Comparison of ENCODE assay signal across 12 cellular contexts in the genomic region with DNA sequence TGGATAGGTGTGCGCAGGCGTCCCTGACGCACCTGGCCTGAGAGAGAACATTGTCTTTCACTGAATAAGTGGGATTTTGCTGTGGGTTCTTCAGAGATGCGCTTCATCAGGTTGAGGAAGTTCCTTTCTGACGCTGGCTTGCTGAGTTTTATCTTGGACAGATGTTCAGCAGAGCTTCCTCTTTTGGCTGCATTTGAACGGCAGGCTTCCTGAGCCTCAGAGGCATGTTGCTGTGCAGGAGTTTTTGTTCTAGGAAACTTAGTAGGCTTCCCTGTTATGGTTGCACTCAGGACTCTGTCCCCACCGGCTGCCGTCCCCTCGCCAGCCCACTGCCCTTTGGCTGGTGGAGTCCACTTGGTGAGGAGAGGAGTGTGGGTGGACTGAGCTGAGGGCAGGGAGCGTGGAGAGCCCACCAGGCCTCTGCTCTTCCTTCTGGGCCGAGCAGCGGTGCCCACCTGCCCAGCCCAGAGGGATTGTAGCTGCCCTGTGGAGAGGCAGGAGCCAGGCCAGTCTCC. TPM values are rescaled to one million over a fixed set of nuclear protein-coding genes. Genes with fewer than 3 reads are reported as not detected.
DNase-seq lines count a peak whose midpoint lies in the region; ATAC-seq and TF ChIP-seq lines count a peak whose summit lies in the region.
"Had no signal": no experiment of that assay in that cellular context is flagged by ENCODE, and none has a peak within 500 bp of the region (broad histone marks: within the 10 kb centered on the region; RNA-seq: fewer than 3 reads in every experiment).

No MANE protein-coding gene starts in this region.

- DNase-seq in GM12865 (ENCODE audit: low read depth), result peak; percentile 66
- DNase-seq in NOMO-1 treated with dmso at 0.1 percent for 144 hours (lab: John Stamatoyannopoulos, UW; ENCODE audit: unreplicated experiment), result peak; percentile 82
- DNase-seq in sigmoid colon, result no peak
- no peak for DNase-seq in caudate nucleus (lab: John Stamatoyannopoulos, UW)
- DNase-seq in NCI-H526 (lab: John Stamatoyannopoulos, UW), result no peak
- no peak for DNase-seq in SK-N-SH
- DNase-seq: DMS153; PC-3; stimulated activated CD4-positive, alpha-beta T cell treated with anti-CD3 and anti-CD28 coated beads, Interleukin-2, amount 100 ng/mL, for 24 hours; tibial artery had no signal

- no peaks in the 10 kb centered on the region for H3K9me2 ChIP-seq in SK-N-SH

- no peak for TF ChIP-seq RAD21 in SK-N-SH (IDR thresholded peaks at IDR 0.05; ENCODE audit: low read length)

- intact Hi-C loops in sigmoid colon (cut with DNase I), result no loop called here

- ATAC-seq in gastroesophageal sphincter, result peak; percentile 62
- no peak for ATAC-seq in HG02623 (IDR thresholded peaks at IDR 0.05; ENCODE audit: unreplicated experiment)
- ATAC-seq: PC-3 had no signal

- 41 to 47% methylated on average over 2 to 3 of the region's 12 CpGs for WGBS in gastroesophageal sphincter (ENCODE audit: low coverage in 1 of 2), 2 donors
- WGBS in sigmoid colon, 2 donors, result 57 to 79% methylated on average over 12 of the region's 12 CpGs
- 91% methylated on average over 11 of the region's 12 CpGs for WGBS in SK-N-SH (ENCODE audit: low lambda C conversion rate)

- H3K4me3 ChIP-seq in GM12865 (ENCODE audit: low read depth, low read length) (no peak overlapping the region), gastroesophageal sphincter (no peak overlapping the region), sigmoid colon (no peak overlapping the region), SK-N-SH (ENCODE audit: low read depth in 2 of 2, low read length in 1 of 2) (no peak overlapping the region)
- H3K4me3 ChIP-seq: tibial artery had no signal

- no peak overlapping the region for H3K9ac ChIP-seq in SK-N-SH

- H3K9me3 ChIP-seq in gastroesophageal sphincter (no peaks in the 10 kb centered on the region), sigmoid colon (no peaks in the 10 kb centered on the region), SK-N-SH (no peaks in the 10 kb centered on the region)
- H3K9me3 ChIP-seq: tibial artery had no signal

- TF ChIP-seq POLR2A in gastroesophageal sphincter (IDR thresholded peaks at IDR 0.05), result no peak
- no peak for TF ChIP-seq POLR2A in sigmoid colon (IDR thresholded peaks at IDR 0.05)

- H2AFZ ChIP-seq in SK-N-SH (ENCODE audit: low read depth), result no peak overlapping the region

- POLR2A ChIA-PET in SK-N-SH (lab: Yijun Ruan, JAX), result no interaction called here

- H3K27me3 ChIP-seq in gastroesophageal sphincter (no peaks in the 10 kb centered on the region), sigmoid colon (no peaks in the 10 kb centered on the region), SK-N-SH (ENCODE audit: insufficient read depth) (no peaks in the 10 kb centered on the region)
- H3K27me3 ChIP-seq: tibial artery had no signal

- peaks cover 3% of the 10 kb centered on the region for H3F3A ChIP-seq in SK-N-SH (replicated peaks; ENCODE audit: insufficient read depth)

- CTCF ChIA-PET in SK-N-SH (lab: Yijun Ruan, JAX), result interaction anchor here (2.2 kb wide), 1 partner anchor 65 kb away, joined by 5 read pairs; no protein-coding TSS in a partner anchor

- no peaks in the 10 kb centered on the region for H4K20me1 ChIP-seq in SK-N-SH (ENCODE audit: insufficient read depth)

- H3K27ac ChIP-seq in gastroesophageal sphincter (peak overlapping the region in 3 of 4 donors; percentile 1 to 61 (median 31)), sigmoid colon (peak overlapping the region; percentile 2 to 38 (median 24)), caudate nucleus (ENCODE audit: low read depth, low read length) (no peak overlapping the region), SK-N-SH (ENCODE audit: low read depth in 2 of 2, low read length in 1 of 2) (no peak overlapping the region)
- H3K27ac ChIP-seq: tibial artery had no signal

- TF ChIP-seq CTCF in GM12865 (IDR thresholded peaks at IDR 0.05; ENCODE audit: insufficient read depth, low read depth, low read length, missing control alignments) (no peak), gastroesophageal sphincter (IDR thresholded peaks at IDR 0.05) (no peak), sigmoid colon (IDR thresholded peaks at IDR 0.05) (no peak), SK-N-SH (IDR thresholded peaks at IDR 0.05) (no peak)

- no peaks in the 10 kb centered on the region for H3K79me2 ChIP-seq in SK-N-SH (ENCODE audit: insufficient read depth)

- peaks cover 0 to 94% of the 10 kb centered on the region in 2 donors for H3K36me3 ChIP-seq in gastroesophageal sphincter
- H3K36me3 ChIP-seq in sigmoid colon, result peaks cover 15 to 88% (median 32%) of the 10 kb centered on the region in 4 donors
- peaks cover 16 to 18% of the 10 kb centered on the region in 2 experiments for H3K36me3 ChIP-seq in SK-N-SH (replicated peaks in 1 of 2; ENCODE audit: control insufficient read depth in 1 of 2, insufficient read depth in 2 of 2, low read length in 1 of 2)

- peaks cover 0 to 16% (median 0%) of the 10 kb centered on the region in 3 donors for H3K4me1 ChIP-seq in gastroesophageal sphincter
- peaks cover 0 to 2% (median 0%) of the 10 kb centered on the region in 4 donors for H3K4me1 ChIP-seq in sigmoid colon
- H3K4me1 ChIP-seq in SK-N-SH (ENCODE audit: control insufficient read depth in 1 of 2, insufficient read depth in 2 of 2, low read depth in 1 of 2, low read length in 1 of 2), result no peaks in the 10 kb centered on the region
- H3K4me1 ChIP-seq: tibial artery had no signal

- TF ChIP-seq EP300 in gastroesophageal sphincter (IDR thresholded peaks at IDR 0.05) (no peak), sigmoid colon (IDR thresholded peaks at IDR 0.05) (no peak), SK-N-SH (IDR thresholded peaks at IDR 0.05; ENCODE audit: borderline replicate concordance in 1 of 2, low read depth in 1 of 2, low read length in 1 of 2) (no peak)

- no peak overlapping the region for H3K4me2 ChIP-seq in SK-N-SH

TF ChIP-seq in SK-N-SH, 30 proteins besides CTCF, POLR2A, EP300 and RAD21:
- TF ChIP-seq ELF1 (IDR thresholded peaks at IDR 0.05), result no peak

RNA-seq across cellular contexts. Expression of gene FRMD8, which starts 17.2 kb away (rescaled TPM):
- total RNA-seq in gastroesophageal sphincter (10 to 100 TPM; 19.9 to 31.5 (median 21.3) TPM), sigmoid colon (10 to 100 TPM; 10.7 to 27.5 (median 15.6) TPM)
- polyA plus RNA-seq in sigmoid colon (10 to 100 TPM; 21.6 to 29.0 (median 25.2) TPM), SK-N-SH (2012; rRNA removed) (17.4 and 19.0 TPM in 2 replicates)
- polyA plus RNA-seq in SK-N-SH (2012; cell fraction: cytosol; rRNA removed), result 8.0 and 14.0 TPM in 2 replicates
- 32.3 and 58.1 TPM in 2 replicates for polyA plus RNA-seq in SK-N-SH (2012; cell fraction: nucleus; rRNA removed)

RNA-seq across cellular contexts. Expression of gene NEAT1, which starts 18.9 kb away (rescaled TPM):
- total RNA-seq in gastroesophageal sphincter (100 to 1,000 TPM in 2 of 4 donors, 10 to 100 TPM in 2; 21.0 to 341 (median 183) TPM), sigmoid colon (100 to 1,000 TPM; 142 to 573 (median 268) TPM)
- polyA plus RNA-seq in sigmoid colon (100 to 1,000 TPM in 1 of 3 donors, 10 to 100 TPM in 2; 26.8 to 587 (median 78.7) TPM), SK-N-SH (2012; rRNA removed) (435 and 479 TPM in 2 replicates)
- polyA plus RNA-seq in SK-N-SH (2012; cell fraction: cytosol; rRNA removed), result 93.7 and 99.2 TPM in 2 replicates
- polyA plus RNA-seq in SK-N-SH (2012; cell fraction: nucleus; rRNA removed), result 3,897 and 4,476 TPM in 2 replicates

RNA-seq across cellular contexts. Expression of gene SLC25A45, which starts 21.2 kb away (rescaled TPM):
- total RNA-seq in gastroesophageal sphincter (10 to 100 TPM in 1 of 4 donors, 1 to 10 TPM in 3; 3.7 to 11.5 (median 7.5) TPM), sigmoid colon (1 to 10 TPM; 2.5 to 8.9 (median 6.0) TPM)
- polyA plus RNA-seq in sigmoid colon (10 to 100 TPM in 1 of 3 donors, 1 to 10 TPM in 2; 1.2 to 12.8 (median 2.5) TPM), SK-N-SH (2012; rRNA removed) (3.1 and 3.6 TPM in 2 replicates)
- polyA plus RNA-seq in SK-N-SH (2012; cell fraction: cytosol; rRNA removed), result 1.2 and 1.8 TPM in 2 replicates
- 13.7 and 17.4 TPM in 2 replicates for polyA plus RNA-seq in SK-N-SH (2012; cell fraction: nucleus; rRNA removed)

RNA-seq across cellular contexts. Expression of gene TIGD3, which starts 49.1 kb away (rescaled TPM):
- under 1 TPM in 2 of 4 donors, not detected in 2; 0.27 to 0.67 TPM for total RNA-seq in gastroesophageal sphincter
- total RNA-seq in sigmoid colon, result under 1 TPM in 3 of 4 donors, not detected in 1; 0.14 to 0.36 (median 0.33) TPM
- polyA plus RNA-seq in sigmoid colon, result under 1 TPM in 2 of 3 donors, not detected in 1; 0.69 to 0.96 TPM
- polyA plus RNA-seq in SK-N-SH (2012; rRNA removed), result 0.34 and 0.41 TPM in 2 replicates
- polyA plus RNA-seq in SK-N-SH (2012; cell fraction: cytosol; rRNA removed), result 0.19 and 0.41 TPM in 2 replicates
- 0.75 and 0.92 TPM in 2 replicates for polyA plus RNA-seq in SK-N-SH (2012; cell fraction: nucleus; rRNA removed)

Comparison
In these comparisons a context has a peak if more than half of its experiments do, and no peak if none do; other contexts are left out.
1. DNase-seq: peak in GM12865 (single experiment) and NOMO-1 treated with dmso at 0.1 percent for 144 hours (single experiment); none in sigmoid colon (single experiment), caudate nucleus (0 of 61), NCI-H526 (0 of 2) and SK-N-SH (single experiment).
2. H3K27ac ChIP-seq: peak in gastroesophageal sphincter (3 of 4) and sigmoid colon (4 of 4); none in caudate nucleus (single experiment) and SK-N-SH (0 of 2).